Comparison of ENCODE assay signal across 14 cellular contexts in the genomic region with DNA sequence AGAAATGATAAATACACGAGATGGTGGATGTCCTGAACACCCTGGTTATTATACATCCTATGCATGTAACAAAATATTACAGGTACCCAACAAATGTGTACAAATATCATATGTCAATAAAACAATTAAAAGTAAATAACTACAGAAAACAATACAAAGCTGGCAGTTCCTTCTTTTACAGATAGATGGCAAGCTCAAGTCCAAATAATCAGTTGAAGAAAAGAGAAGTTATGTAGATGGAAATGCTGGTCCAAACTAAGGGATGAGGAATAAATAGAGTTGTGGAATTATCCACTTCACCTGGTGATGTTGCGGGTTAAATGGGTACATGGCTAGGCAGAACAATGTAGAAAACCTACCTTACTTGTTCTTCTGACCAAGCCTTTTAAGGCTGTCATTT.
A peak's percentile ranks its signal among the peaks of the same experiment; 100 is the strongest.
DNase-seq lines count a peak whose midpoint lies in the region; ATAC-seq and TF ChIP-seq lines count a peak whose summit lies in the region.
"Had no signal": no experiment of that assay in that cellular context is flagged by ENCODE, and none has a peak within 500 bp of the region (broad histone marks: within the 10 kb centered on the region; RNA-seq: fewer than 3 reads in every experiment).

No MANE protein-coding gene starts in this region.

- H3K4me3 ChIP-seq in SK-N-SH (ENCODE audit: low read depth in 2 of 2, low read length in 1 of 2) (no peak overlapping the region), NB4 (ENCODE audit: low read depth, low read length) (no peak overlapping the region), endodermal cell (ENCODE audit: low read length) (no peak overlapping the region), smooth muscle cell (no peak overlapping the region)
- H3K4me3 ChIP-seq: testis had no signal

- H3K4me2 ChIP-seq in SK-N-SH, result no peak overlapping the region
- H3K4me2 ChIP-seq in smooth muscle cell, result no peak overlapping the region

- H3K27ac Mint-ChIP-seq in endodermal cell (no peak overlapping the region), T-cell (no peak overlapping the region)
- H3K27ac Mint-ChIP-seq: T-helper 1 cell treated with Interleukin-12 subunit alpha and Interleukin-12 subunit beta and Interleukin-4 antibody, amounts not matched to agents 30 μg/mL and 1 μg/mL, for 36 hours had no signal

- H3K9ac ChIP-seq in SK-N-SH (no peak overlapping the region), endodermal cell (ENCODE audit: extremely low read depth, low read length, poor library complexity, severe bottlenecking) (no peak overlapping the region), smooth muscle cell (ENCODE audit: low read depth) (no peak overlapping the region)

- H3K79me2 ChIP-seq in SK-N-SH (ENCODE audit: insufficient read depth) (peaks cover 78% of the 10 kb centered on the region), smooth muscle cell (ENCODE audit: low read depth) (peaks cover 45% of the 10 kb centered on the region)

- H2AFZ ChIP-seq in SK-N-SH (ENCODE audit: low read depth), result no peak overlapping the region
- no peak overlapping the region for H2AFZ ChIP-seq in smooth muscle cell (ENCODE audit: low read depth)

- TF ChIP-seq CTCF in SK-N-SH (IDR thresholded peaks at IDR 0.05) (peak; percentile 44), NB4 (IDR thresholded peaks at IDR 0.05; ENCODE audit: low read depth, low read length) (peak; percentile 14), endodermal cell (conservative IDR thresholded peaks at IDR 0.05) (peak; percentile 64), smooth muscle cell (IDR thresholded peaks at IDR 0.05; ENCODE audit: borderline replicate concordance, insufficient read depth, poor library complexity, severe bottlenecking) (peak; percentile 31)

- H3K36me3 ChIP-seq in SK-N-SH (replicated peaks in 1 of 2; ENCODE audit: control insufficient read depth in 1 of 2, insufficient read depth in 2 of 2, low read length in 1 of 2) (no peaks in the 10 kb centered on the region), endodermal cell (ENCODE audit: control insufficient read depth, insufficient read depth, low read length) (no peaks in the 10 kb centered on the region), smooth muscle cell (ENCODE audit: low read depth) (no peaks in the 10 kb centered on the region)

- H3K27me3 Mint-ChIP-seq in endodermal cell (ENCODE audit: insufficient read depth), result peaks cover 7% of the 10 kb centered on the region
- peaks cover 9 to 10% of the 10 kb centered on the region in 2 donors for H3K27me3 Mint-ChIP-seq in T-cell

- ATAC-seq in SK-N-SH treated with all-trans-retinoic acid at 6 μM for 48 hours, result no peak
- ATAC-seq in T-cell (replicated peaks in 1 of 4), result no peak

- H3F3A ChIP-seq in SK-N-SH (replicated peaks; ENCODE audit: insufficient read depth) (no peaks in the 10 kb centered on the region), smooth muscle cell (ENCODE audit: low read depth) (peaks cover 4% of the 10 kb centered on the region)

- H3K4me1 Mint-ChIP-seq in endodermal cell, result peaks cover 2% of the 10 kb centered on the region
- H3K4me1 Mint-ChIP-seq in T-cell, result no peaks in the 10 kb centered on the region

- no peaks in the 10 kb centered on the region for H3K36me3 Mint-ChIP-seq in endodermal cell (ENCODE audit: low read depth)
- no peaks in the 10 kb centered on the region for H3K36me3 Mint-ChIP-seq in T-cell

- POLR2A ChIA-PET in SK-N-SH (lab: Yijun Ruan, JAX) (no interaction called here), T-cell (lab: Charles Lee) (no interaction called here)

- TF ChIP-seq POLR2A in NB4 (IDR thresholded peaks at IDR 0.05; ENCODE audit: extremely low read depth, insufficient read length), result no peak

- H3K9me3 Mint-ChIP-seq in endodermal cell (no peaks in the 10 kb centered on the region), T-cell (no peaks in the 10 kb centered on the region)
- H3K9me3 Mint-ChIP-seq: T-helper 1 cell treated with Interleukin-12 subunit alpha and Interleukin-12 subunit beta and Interleukin-4 antibody, amounts not matched to agents 30 μg/mL and 1 μg/mL, for 36 hours had no signal

- whole genome bisulfite sequencing in SK-N-SH (ENCODE audit: low lambda C conversion rate), result 45% methylated on average over 2 of the region's 2 CpGs
- 0 to 45% methylated on average over 1 to 2 of the region's 2 CpGs for WGBS in endodermal cell (ENCODE audit: insufficient coverage in 1 of 2, insufficient read length in 1 of 2), 2 experiments
- 90% methylated on average over 2 of the region's 2 CpGs for WGBS in smooth muscle cell (ENCODE audit: low lambda C conversion rate)

- H3K27ac ChIP-seq in SK-N-SH (ENCODE audit: low read depth in 2 of 2, low read length in 1 of 2) (no peak overlapping the region), endodermal cell (ENCODE audit: low read depth, low read length) (no peak overlapping the region), smooth muscle cell (ENCODE audit: low read depth) (no peak overlapping the region)
- H3K27ac ChIP-seq: testis had no signal

- H3K4me3 Mint-ChIP-seq in endodermal cell, result no peak overlapping the region
- no peak overlapping the region for H3K4me3 Mint-ChIP-seq in T-cell
- H3K4me3 Mint-ChIP-seq: T-helper 1 cell treated with Interleukin-12 subunit alpha and Interleukin-12 subunit beta and Interleukin-4 antibody, amounts not matched to agents 30 μg/mL and 1 μg/mL, for 36 hours had no signal

- DNase-seq in SK-N-SH (no peak), NB4 (ENCODE audit: low read depth) (no peak), endodermal cell (no peak), smooth muscle cell (lab: John Stamatoyannopoulos, UW; ENCODE audit: unreplicated experiment) (no peak), T-cell (no peak), amygdala (lab: John Stamatoyannopoulos, UW) (no peak)
- no peak for DNase-seq in activated naive CD4-positive, alpha-beta T cell treated with anti-CD3 and anti-CD28 coated beads, Interleukin-2, amount 50 U/mL, for 16 hours
- DNase-seq: ACHN; activated naive CD4-positive, alpha-beta T cell; NCI-H1436 treated with DMSO at 0.1 percent for 48 hours; NCI-H82; testis had no signal

- no peak for TF ChIP-seq EP300 in SK-N-SH (IDR thresholded peaks at IDR 0.05; ENCODE audit: borderline replicate concordance in 1 of 2, low read depth in 1 of 2, low read length in 1 of 2)

- no peak for TF ChIP-seq RAD21 in SK-N-SH (IDR thresholded peaks at IDR 0.05; ENCODE audit: low read length)

- CTCF ChIA-PET in SK-N-SH (lab: Yijun Ruan, JAX), result interaction anchor here (1.1 to 1.5 kb wide), 2 partner anchors 44 to 294 kb away, joined by 3 read pairs; no protein-coding TSS in a partner anchor
- CTCF ChIA-PET in T-cell (lab: Charles Lee), result no interaction called here

- H3K9me3 ChIP-seq in SK-N-SH (no peaks in the 10 kb centered on the region), endodermal cell (ENCODE audit: control insufficient read depth, low read length) (no peaks in the 10 kb centered on the region), smooth muscle cell (replicated peaks; ENCODE audit: low read depth) (no peaks in the 10 kb centered on the region)
- H3K9me3 ChIP-seq: testis had no signal

- H3K9me2 ChIP-seq in SK-N-SH, result no peaks in the 10 kb centered on the region

- no peaks in the 10 kb centered on the region; a peak in 2 of 4 replicates for H3K4me1 ChIP-seq in SK-N-SH (ENCODE audit: control insufficient read depth in 1 of 2, insufficient read depth in 2 of 2, low read depth in 1 of 2, low read length in 1 of 2)
- H3K4me1 ChIP-seq in endodermal cell (ENCODE audit: control insufficient read depth, insufficient read depth, low read length), result no peaks in the 10 kb centered on the region
- peaks cover 5% of the 10 kb centered on the region for H3K4me1 ChIP-seq in smooth muscle cell (ENCODE audit: low read depth)

- H3K27me3 ChIP-seq in SK-N-SH (ENCODE audit: insufficient read depth), result no peaks in the 10 kb centered on the region
- peaks cover 25% of the 10 kb centered on the region for H3K27me3 ChIP-seq in endodermal cell (ENCODE audit: control insufficient read depth, insufficient read depth, low read length, poor library complexity, severe bottlenecking)
- no peaks in the 10 kb centered on the region for H3K27me3 ChIP-seq in smooth muscle cell (ENCODE audit: low read depth)
- H3K27me3 ChIP-seq: testis had no signal

- peaks cover 43% of the 10 kb centered on the region for H4K20me1 ChIP-seq in SK-N-SH (ENCODE audit: insufficient read depth)
- peaks cover 65% of the 10 kb centered on the region for H4K20me1 ChIP-seq in smooth muscle cell (ENCODE audit: low read depth)

TF ChIP-seq in SK-N-SH, 30 proteins besides CTCF, POLR2A, EP300 and RAD21 (continues in another document):
- TF ChIP-seq FOSL2 (IDR thresholded peaks at IDR 0.05; ENCODE audit: borderline replicate concordance, low read depth), result no peak
- TF ChIP-seq, protein P1, sequence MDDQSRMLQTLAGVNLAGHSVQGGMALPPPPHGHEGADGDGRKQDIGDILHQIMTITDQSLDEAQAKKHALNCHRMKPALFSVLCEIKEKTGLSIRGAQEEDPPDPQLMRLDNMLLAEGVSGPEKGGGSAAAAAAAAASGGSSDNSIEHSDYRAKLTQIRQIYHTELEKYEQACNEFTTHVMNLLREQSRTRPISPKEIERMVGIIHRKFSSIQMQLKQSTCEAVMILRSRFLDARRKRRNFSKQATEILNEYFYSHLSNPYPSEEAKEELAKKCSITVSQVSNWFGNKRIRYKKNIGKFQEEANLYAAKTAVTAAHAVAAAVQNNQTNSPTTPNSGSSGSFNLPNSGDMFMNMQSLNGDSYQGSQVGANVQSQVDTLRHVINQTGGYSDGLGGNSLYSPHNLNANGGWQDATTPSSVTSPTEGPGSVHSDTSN (IDR thresholded peaks at IDR 0.05), result no peak
- TF ChIP-seq MEF2A (IDR thresholded peaks at IDR 0.05; ENCODE audit: borderline replicate concordance, low read depth), result no peak

TF ChIP-seq in SK-N-SH treated with all-trans-retinoic acid at 6 μM for 48 hours, 23 proteins besides CTCF, POLR2A, EP300 and RAD21 (continues in another document):
- TF ChIP-seq BACH2 (CRISPR knock-in tag; IDR thresholded peaks at IDR 0.05; ENCODE audit: borderline replicate concordance), result no peak
- no peak for TF ChIP-seq ZC3H10 (CRISPR knock-in tag; IDR thresholded peaks at IDR 0.05)
- TF ChIP-seq ARNTL (CRISPR knock-in tag; IDR thresholded peaks at IDR 0.05; ENCODE audit: borderline replicate concordance, low read depth), result no peak
- TF ChIP-seq, protein P2, sequence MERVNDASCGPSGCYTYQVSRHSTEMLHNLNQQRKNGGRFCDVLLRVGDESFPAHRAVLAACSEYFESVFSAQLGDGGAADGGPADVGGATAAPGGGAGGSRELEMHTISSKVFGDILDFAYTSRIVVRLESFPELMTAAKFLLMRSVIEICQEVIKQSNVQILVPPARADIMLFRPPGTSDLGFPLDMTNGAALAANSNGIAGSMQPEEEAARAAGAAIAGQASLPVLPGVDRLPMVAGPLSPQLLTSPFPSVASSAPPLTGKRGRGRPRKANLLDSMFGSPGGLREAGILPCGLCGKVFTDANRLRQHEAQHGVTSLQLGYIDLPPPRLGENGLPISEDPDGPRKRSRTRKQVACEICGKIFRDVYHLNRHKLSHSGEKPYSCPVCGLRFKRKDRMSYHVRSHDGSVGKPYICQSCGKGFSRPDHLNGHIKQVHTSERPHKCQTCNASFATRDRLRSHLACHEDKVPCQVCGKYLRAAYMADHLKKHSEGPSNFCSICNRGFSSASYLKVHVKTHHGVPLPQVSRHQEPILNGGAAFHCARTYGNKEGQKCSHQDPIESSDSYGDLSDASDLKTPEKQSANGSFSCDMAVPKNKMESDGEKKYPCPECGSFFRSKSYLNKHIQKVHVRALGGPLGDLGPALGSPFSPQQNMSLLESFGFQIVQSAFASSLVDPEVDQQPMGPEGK (CRISPR knock-in tag; IDR thresholded peaks at IDR 0.05; ENCODE audit: borderline replicate concordance), result no peak
- no peak for TF ChIP-seq RARB (CRISPR knock-in tag; IDR thresholded peaks at IDR 0.05)

Comparison
In these comparisons a context has a peak if more than half of its experiments do, and no peak if none do; other contexts are left out.
1. CTCF ChIP-seq: peak in every context shown above with its lines; median percentile 64 in endodermal cell; 44 in SK-N-SH; 31 in smooth muscle cell; 14 in NB4.